Comparison of ENCODE assay signal across 13 cellular contexts in the genomic region with DNA sequence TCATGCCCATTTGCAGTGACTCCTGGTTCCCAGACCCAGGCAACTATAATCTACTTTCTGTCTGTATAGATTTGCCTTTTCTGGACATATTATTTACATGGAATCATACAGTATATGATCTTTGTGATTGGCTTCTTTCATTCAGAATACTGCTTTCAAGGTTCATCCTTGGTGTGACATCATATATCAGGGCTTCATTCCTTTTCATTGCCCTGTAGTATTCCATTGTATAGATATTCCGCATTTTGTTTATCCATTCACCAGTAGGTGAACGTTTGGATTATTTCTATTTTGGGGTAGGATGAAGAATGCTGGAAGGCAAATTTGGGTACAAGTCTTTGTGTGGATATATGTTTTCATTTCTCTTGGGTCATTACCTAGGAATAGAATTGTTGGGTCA. TPM values are rescaled to one million over a fixed set of nuclear protein-coding genes. Genes with fewer than 3 reads are reported as not detected.
DNase-seq lines count a peak whose midpoint lies in the region; ATAC-seq, FAIRE-seq and TF ChIP-seq lines count a peak whose summit lies in the region.
"Had no signal": no experiment of that assay in that cellular context is flagged by ENCODE, and none has a peak within 500 bp of the region (broad histone marks: within the 10 kb centered on the region; RNA-seq: fewer than 3 reads in every experiment).

No MANE protein-coding gene starts in this region.

- H3K9me3 ChIP-seq in CD4-positive, CD25-positive, alpha-beta regulatory T cell (ENCODE audit: control insufficient read depth in 2 of 2, low read length in 2 of 2), result no peaks in the 10 kb centered on the region
- H3K9me3 ChIP-seq: psoas muscle, SJCRH30 had no signal

- H3K9me3 Mint-ChIP-seq in CD4-positive, CD25-positive, alpha-beta regulatory T cell, result no peaks in the 10 kb centered on the region
- peaks cover 0 to 1% of the 10 kb centered on the region in 2 donors for H3K9me3 Mint-ChIP-seq in activated T-cell treated with anti-CD3 and anti-CD28 coated beads, Interleukin-2, amount 50 U/mL, for 72 hours
- H3K9me3 Mint-ChIP-seq in immature natural killer cell (no peaks in the 10 kb centered on the region), nephron progenitor cell (no peaks in the 10 kb centered on the region)

- TF ChIP-seq POLR2A in GM12891 (IDR thresholded peaks at IDR 0.05; ENCODE audit: low read depth, low read length), result no peak

- no peaks in the 10 kb centered on the region for H3K27me3 ChIP-seq in CD4-positive, CD25-positive, alpha-beta regulatory T cell (ENCODE audit: control insufficient read depth, insufficient read depth, low read length)
- H3K27me3 ChIP-seq: SJCRH30 had no signal

- peaks cover 82% of the 10 kb centered on the region for H3K4me1 ChIP-seq in CD4-positive, CD25-positive, alpha-beta regulatory T cell (ENCODE audit: control insufficient read depth, insufficient read depth, low read length, poor library complexity, severe bottlenecking)
- H3K4me1 ChIP-seq: psoas muscle, SJCRH30 had no signal

- peaks cover 20% of the 10 kb centered on the region for H3K36me3 Mint-ChIP-seq in CD4-positive, CD25-positive, alpha-beta regulatory T cell
- peaks cover 13 to 36% of the 10 kb centered on the region in 2 donors for H3K36me3 Mint-ChIP-seq in activated T-cell treated with anti-CD3 and anti-CD28 coated beads, Interleukin-2, amount 50 U/mL, for 72 hours (ENCODE audit: insufficient read depth in 2 of 2)
- peaks cover 4 to 18% (median 5%) of the 10 kb centered on the region in 3 donors for H3K36me3 Mint-ChIP-seq in immature natural killer cell
- H3K36me3 Mint-ChIP-seq in nephron progenitor cell (ENCODE audit: low read depth), result no peaks in the 10 kb centered on the region

- H3K4me3 Mint-ChIP-seq in CD4-positive, CD25-positive, alpha-beta regulatory T cell, result peak overlapping the region; percentile 81 to 88 (median 84)
- H3K4me3 Mint-ChIP-seq in activated T-cell treated with anti-CD3 and anti-CD28 coated beads, Interleukin-2, amount 50 U/mL, for 72 hours, result peak overlapping the region; percentile 73 to 75
- H3K4me3 Mint-ChIP-seq in immature natural killer cell (peak overlapping the region; percentile 68 to 83 (median 73)), nephron progenitor cell (no peak overlapping the region)

- no peak for DNase-seq in CD4-positive, CD25-positive, alpha-beta regulatory T cell
- DNase-seq in GM12891 (ENCODE audit: insufficient read length, low spot score) (no peak), immature natural killer cell (no peak), NCI-H2029 treated with DMSO at 0.1 percent for 48 hours (lab: John Stamatoyannopoulos, UW) (no peak), nephron progenitor cell (no peak)
- no peak for DNase-seq in activated T-cell treated with anti-CD3 and anti-CD28 coated beads, Interleukin-2, amount 50 U/mL, for 72 hours
- DNase-seq: foreskin fibroblast, GOT3, left cardiac atrium, NCI-H446, psoas muscle, SJCRH30 had no signal

- H3K4me1 Mint-ChIP-seq in CD4-positive, CD25-positive, alpha-beta regulatory T cell, result peaks cover 41 to 88% (median 65%) of the 10 kb centered on the region in 4 donors
- peaks cover 87% of the 10 kb centered on the region for H3K4me1 Mint-ChIP-seq in activated T-cell treated with anti-CD3 and anti-CD28 coated beads, Interleukin-2, amount 50 U/mL, for 72 hours (ENCODE audit: low read depth)
- peaks cover 67 to 80% of the 10 kb centered on the region in 2 donors for H3K4me1 Mint-ChIP-seq in immature natural killer cell
- H3K4me1 Mint-ChIP-seq in nephron progenitor cell, result peaks cover 6% of the 10 kb centered on the region

- TF ChIP-seq CTCF in nephron progenitor cell (IDR thresholded peaks at IDR 0.05), result no peak

- H3K27ac Mint-ChIP-seq in CD4-positive, CD25-positive, alpha-beta regulatory T cell, result peak overlapping the region; percentile 98 to 99 (median 98)
- H3K27ac Mint-ChIP-seq in activated T-cell treated with anti-CD3 and anti-CD28 coated beads, Interleukin-2, amount 50 U/mL, for 72 hours, result peak overlapping the region; percentile 95
- H3K27ac Mint-ChIP-seq in immature natural killer cell (peak overlapping the region; percentile 95 to 99 (median 96)), nephron progenitor cell (no peak overlapping the region)

- ATAC-seq in CD4-positive, CD25-positive, alpha-beta regulatory T cell (ENCODE audit: low read depth in 2 of 2), result no peak
- ATAC-seq in activated T-cell treated with anti-CD3 and anti-CD28 coated beads, Interleukin-2, amount 50 U/mL, for 72 hours (replicated peaks in 1 of 2), result no peak
- ATAC-seq in GM19467 (IDR thresholded peaks at IDR 0.05; ENCODE audit: unreplicated experiment), result no peak
- ATAC-seq: psoas muscle had no signal

- H3K27me3 Mint-ChIP-seq in CD4-positive, CD25-positive, alpha-beta regulatory T cell, result no peaks in the 10 kb centered on the region
- H3K27me3 Mint-ChIP-seq in activated T-cell treated with anti-CD3 and anti-CD28 coated beads, Interleukin-2, amount 50 U/mL, for 72 hours (ENCODE audit: low read depth), result no peaks in the 10 kb centered on the region
- peaks cover 7 to 19% (median 17%) of the 10 kb centered on the region in 3 donors for H3K27me3 Mint-ChIP-seq in immature natural killer cell (ENCODE audit: low read depth in 3 of 3)
- H3K27me3 Mint-ChIP-seq in nephron progenitor cell (ENCODE audit: low read depth, poor library complexity), result peaks cover 24% of the 10 kb centered on the region

- H3K36me3 ChIP-seq in CD4-positive, CD25-positive, alpha-beta regulatory T cell (ENCODE audit: control insufficient read depth, insufficient read depth, low read length), result peaks cover 13% of the 10 kb centered on the region
- H3K36me3 ChIP-seq: SJCRH30 had no signal

- peak; percentile 13 for FAIRE-seq in GM12891 (lab: Jason Lieb, UNC)

- H3K4me3 ChIP-seq in CD4-positive, CD25-positive, alpha-beta regulatory T cell (ENCODE audit: low read depth, low read length), result peak overlapping the region; percentile 72
- H3K4me3 ChIP-seq: psoas muscle, SJCRH30 had no signal

- peak overlapping the region; percentile 95 for H3K27ac ChIP-seq in CD4-positive, CD25-positive, alpha-beta regulatory T cell (ENCODE audit: insufficient read depth, low read length, poor library complexity, severe bottlenecking)
- H3K27ac ChIP-seq: psoas muscle, SJCRH30 had no signal

TF ChIP-seq in GM12891, 5 proteins besides CTCF, POLR2A, EP300 and RAD21:
- TF ChIP-seq TAF1 (IDR thresholded peaks at IDR 0.05; ENCODE audit: low read depth, low read length) (no peak), PAX5 (IDR thresholded peaks at IDR 0.05; ENCODE audit: insufficient read depth, low read length, severe bottlenecking) (no peak), POU2F2 (IDR thresholded peaks at IDR 0.05; ENCODE audit: low read depth, low read length) (no peak), SPI1 (IDR thresholded peaks at IDR 0.05; ENCODE audit: low read depth, low read length) (no peak), POLR2AphosphoS5 (IDR thresholded peaks at IDR 0.05; ENCODE audit: low read depth, low read length) (no peak)
TF ChIP-seq in GM12891: peak in this region for 0.

RNA-seq across cellular contexts. Expression of a gene that starts 36.1 kb away (rescaled TPM):
- total RNA-seq in CD4-positive, CD25-positive, alpha-beta regulatory T cell, result 84.1 TPM
- 10 to 100 TPM; 16.5 to 26.8 (median 25.0) TPM for polyA plus RNA-seq in CD4-positive, CD25-positive, alpha-beta regulatory T cell
- polyA plus RNA-seq in GM12891 (2012; ENCODE audit: low read depth, missing spikeins), result 60.8 TPM
- total RNA-seq in activated T-cell treated with anti-CD3 and anti-CD28 coated beads, Interleukin-2, amount 50 U/mL, for 72 hours, result 100 to 1,000 TPM; 143 to 184 TPM
- polyA plus RNA-seq in immature natural killer cell, result 10 to 100 TPM; 23.6 to 42.8 (median 24.9) TPM
